Comparison of ENCODE assay signal across 1 cellular context in the genomic region with DNA sequence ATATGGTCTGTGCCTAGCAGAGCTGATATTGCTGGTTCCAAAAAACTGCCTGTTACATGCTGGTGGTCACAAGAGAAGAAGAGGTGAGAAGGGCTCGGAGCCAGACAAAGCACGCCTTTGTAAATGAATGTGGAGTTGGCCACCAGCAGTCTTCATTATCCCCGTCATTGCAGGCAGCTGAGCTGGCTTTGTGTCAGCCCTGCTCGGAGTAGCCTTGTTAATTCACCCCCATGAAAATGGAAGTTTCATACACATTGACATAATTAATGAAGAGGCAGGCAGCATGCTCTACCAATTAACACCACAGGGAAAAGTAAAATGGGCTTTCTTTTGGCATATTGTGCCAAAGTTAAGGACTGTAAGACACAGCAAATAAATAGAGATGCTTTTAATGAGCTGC.
TF ChIP-seq lines count a peak whose summit lies in the region.

No MANE protein-coding gene starts in this region.

TF ChIP-seq in H1, 55 proteins besides CTCF, POLR2A, EP300 and RAD21 (continued from another document):
- TF ChIP-seq USF2 (IDR thresholded peaks at IDR 0.05; ENCODE audit: low read length) (no peak), SUZ12 (IDR thresholded peaks at IDR 0.05; ENCODE audit: low read length) (no peak), BRCA1 (IDR thresholded peaks at IDR 0.05; ENCODE audit: low read depth, low read length) (no peak), SIN3A (conservative IDR thresholded peaks at IDR 0.05 in 1 of 2, IDR thresholded peaks at IDR 0.05 in 1 of 2; ENCODE audit: low read depth in 1 of 2, low read length in 2 of 2) (no peak), CEBPB (IDR thresholded peaks at IDR 0.05; ENCODE audit: low read depth, low read length) (no peak), GTF2F1 (IDR thresholded peaks at IDR 0.05; ENCODE audit: borderline replicate concordance, low read depth, low read length) (no peak), EZH2 (IDR thresholded peaks at IDR 0.05; ENCODE audit: low read depth, low read length, severe bottlenecking) (no peak), KDM1A (IDR thresholded peaks at IDR 0.05; ENCODE audit: borderline replicate concordance, low read length) (no peak), GABPA (IDR thresholded peaks at IDR 0.05; ENCODE audit: borderline replicate concordance, insufficient read depth, low read length) (no peak), MAFK (IDR thresholded peaks at IDR 0.05; ENCODE audit: low read depth, low read length) (no peak), CREB1 (IDR thresholded peaks at IDR 0.05) (no peak), TAF7 (optimal IDR thresholded peaks at IDR 0.05; ENCODE audit: borderline replicate concordance, low read depth, low read length) (no peak), SAP30 (IDR thresholded peaks at IDR 0.05; ENCODE audit: insufficient read depth, insufficient replicate concordance, low read length) (no peak)
TF ChIP-seq in H1: peak in this region for 0.
